ENCODE assay signal across 8 cellular contexts in genomic region chr4:1345905-1346780, GRCh38. TPM values are rescaled to one million over a fixed set of nuclear protein-coding genes. Genes with fewer than 3 reads are reported as not detected.
DNase-seq lines count a peak whose midpoint lies in the region; TF ChIP-seq lines count a peak whose summit lies in the region.

No MANE protein-coding gene starts in this region.

- TF ChIP-seq CTCF in HFFc6 (IDR thresholded peaks at IDR 0.05): no peak; the same call in none of the 2 replicates

- H3K4me3 ChIP-seq in esophagus (ENCODE audit: low read depth in 1 of 2, low read length in 2 of 2) (peak overlapping the region; percentile 80 to 83), thymus (ENCODE audit: low read length) (peak overlapping the region; percentile 77)

- no peaks in the 10 kb centered on the region; the same call in 1 of the 2 replicates for H3K9me3 Mint-ChIP-seq in HFFc6

- H3K4me3 Mint-ChIP-seq in HFFc6: peak overlapping the region; percentile 95

- H3K27ac Mint-ChIP-seq in HFFc6: peak overlapping the region; percentile 85

- H3K36me3 ChIP-seq in esophagus (ENCODE audit: control insufficient read depth in 2 of 2, insufficient read depth in 2 of 2, low read length in 1 of 2) (peaks cover 0 to 16% of the 10 kb centered on the region in 2 donors), thymus (ENCODE audit: control insufficient read depth, insufficient read depth) (peaks cover 14% of the 10 kb centered on the region)

- peaks cover 6% of the 10 kb centered on the region for H3K27me3 Mint-ChIP-seq in HFFc6 (ENCODE audit: insufficient read depth)

- H3K9me3 ChIP-seq in esophagus (ENCODE audit: control insufficient read depth in 2 of 2, insufficient read depth in 1 of 2, low read depth in 1 of 2, low read length in 1 of 2) (no peaks in the 10 kb centered on the region), thymus (ENCODE audit: control insufficient read depth) (no peaks in the 10 kb centered on the region)

- H3K27ac ChIP-seq in esophagus (ENCODE audit: low read depth in 2 of 2, low read length in 1 of 2) (peak overlapping the region; percentile 93 to 100), thymus (ENCODE audit: low read depth) (peak overlapping the region; percentile 79)

- peak; percentile 45 for DNase-seq in NCI-H748 (lab: John Stamatoyannopoulos, UW; ENCODE audit: unreplicated experiment)
- DNase-seq in NCI-H748 treated with DMSO at 0.1 percent for 48 hours (lab: John Stamatoyannopoulos, UW): no peak
- DNase-seq in HFFc6: peak; percentile 23
- peak; percentile 29 for DNase-seq in NCI-H2227 treated with DMSO at 0.1 percent for 48 hours (lab: John Stamatoyannopoulos, UW)
- DNase-seq in activated T-cell treated with anti-CD3 and anti-CD28 coated beads for 4 hours: peak; percentile 22
- DNase-seq in myocyte (ENCODE audit: low read depth): peak; percentile 45

- peaks cover 32% of the 10 kb centered on the region for H3K36me3 Mint-ChIP-seq in HFFc6 (ENCODE audit: low read depth)

- no peaks in the 10 kb centered on the region for H3K27me3 ChIP-seq in esophagus (ENCODE audit: control insufficient read depth in 1 of 2, insufficient read depth in 2 of 2, low read length in 2 of 2)
- H3K27me3 ChIP-seq in thymus (ENCODE audit: control insufficient read depth, insufficient read depth): no peaks in the 10 kb centered on the region

- H3K4me1 ChIP-seq in esophagus (ENCODE audit: control insufficient read depth in 2 of 2, insufficient read depth in 2 of 2, low read length in 1 of 2): peaks cover 2 to 5% of the 10 kb centered on the region in 2 donors
- H3K4me1 ChIP-seq in thymus (ENCODE audit: control insufficient read depth, insufficient read depth, low read length): peaks cover 7% of the 10 kb centered on the region

- H3K4me1 Mint-ChIP-seq in HFFc6 (ENCODE audit: low read depth): peaks cover 54% of the 10 kb centered on the region

- WGBS in esophagus, 2 donors: 0 to 1% methylated on average over 63 to 76 of the region's 76 CpGs
- under 1% methylated on average over 76 of the region's 76 CpGs for WGBS in thymus

RNA-seq across cellular contexts. Expression of gene UVSSA, which starts 0.9 kb away (rescaled TPM):
- total RNA-seq in HFFc6 (2021; fragmentation: NEBNext Ultra II Directional; extraction: Animal tissue kit (Norgen Biotek cat#: 25700)): 1 to 10 TPM; 7.7 to 9.0 (median 8.7) TPM
- polyA plus RNA-seq in esophagus (10 to 100 TPM in 1 of 2 donors, 1 to 10 TPM in 1; 4.8 to 13.0 TPM), thymus (15.4 TPM)
- 7.6 and 7.9 TPM in 2 replicates for total RNA-seq in myocyte
- 11.6 TPM for polyA plus RNA-seq in myocyte (2012)

RNA-seq across cellular contexts. Expression of gene MAEA, which starts 56.5 kb away (rescaled TPM):
- 10 to 100 TPM; 56.0 to 65.4 (median 60.6) TPM for total RNA-seq in HFFc6 (2021; fragmentation: NEBNext Ultra II Directional; extraction: Animal tissue kit (Norgen Biotek cat#: 25700))
- 10 to 100 TPM; 43.3 to 54.3 TPM for polyA plus RNA-seq in esophagus
- total RNA-seq in myocyte: 42.9 and 47.8 TPM in 2 replicates
- 54.0 TPM for polyA plus RNA-seq in myocyte (2012)
- polyA plus RNA-seq in thymus: 113 TPM
